16 cellular contexts compared by ENCODE assay signal in the genomic region with DNA sequence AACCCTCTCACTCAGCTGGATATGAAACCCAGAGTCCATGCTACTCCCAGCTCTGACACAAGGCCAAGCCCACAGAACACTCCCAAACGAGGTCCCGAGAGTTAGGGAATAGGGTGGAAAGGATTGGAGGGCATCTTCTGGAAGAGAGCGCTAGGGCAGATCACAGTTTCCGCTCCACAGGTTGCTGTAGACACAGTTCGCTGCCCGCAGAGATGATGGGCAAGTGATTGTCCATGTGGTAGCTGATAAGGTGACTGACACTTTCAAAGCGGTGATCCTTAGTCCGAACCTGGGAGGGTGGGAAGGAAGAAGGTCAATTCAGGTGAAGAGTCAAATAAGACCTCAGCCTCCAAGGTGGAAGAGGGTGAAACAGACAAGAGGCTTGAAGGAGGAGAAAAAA. TPM values are rescaled to one million over a fixed set of nuclear protein-coding genes. Genes with fewer than 3 reads are reported as not detected.
DNase-seq lines count a peak whose midpoint lies in the region; ATAC-seq, FAIRE-seq and TF ChIP-seq lines count a peak whose summit lies in the region.
"Had no signal": no experiment of that assay in that cellular context is flagged by ENCODE, and none has a peak within 500 bp of the region (broad histone marks: within the 10 kb centered on the region; RNA-seq: fewer than 3 reads in every experiment).

No MANE protein-coding gene starts in this region.

- H3K27ac ChIP-seq in HepG2 (ENCODE audit: extremely low read length, insufficient read depth, low read length) (peak overlapping the region; percentile 44), right lobe of liver (no peak overlapping the region), stomach (peak overlapping the region in 3 of 5 donors; percentile 10 to 99 (median 98)), prostate gland (peak overlapping the region in 1 of 2 donors; percentile 99)
- H3K27ac ChIP-seq: C4-2B had no signal

- TF ChIP-seq CTCF in HepG2 (CRISPR knock-in tag; IDR thresholded peaks at IDR 0.05), result no peak
- no peak for TF ChIP-seq CTCF in right lobe of liver (IDR thresholded peaks at IDR 0.05)
- no peak for TF ChIP-seq CTCF in stomach (IDR thresholded peaks at IDR 0.05)
- no peak for TF ChIP-seq CTCF in prostate gland (IDR thresholded peaks at IDR 0.05)

- DNase-seq in HepG2 (ENCODE audit: low spot score), result no peak
- no peak for DNase-seq in right lobe of liver
- no peak for DNase-seq in activated CD4-positive, alpha-beta memory T cell treated with anti-CD3 and anti-CD28 coated beads for 36 hours
- no peak for DNase-seq in immature natural killer cell
- DNase-seq in stomach, result no peak
- no peak for DNase-seq in GM19238 (ENCODE audit: insufficient read length, low spot score)
- DNase-seq in prostate gland (ENCODE audit: low spot score), result no peak
- DNase-seq: activated CD8-positive, alpha-beta memory T cell treated with anti-CD3 and anti-CD28 coated beads for 24 hours; amygdala; dorsolateral prefrontal cortex; NCI-H226; substantia nigra; T1000 had no signal

- peak in 1 of 2 experiments; percentile 9; a peak in 1 of 4 replicates for TF ChIP-seq POLR2A in HepG2 (IDR thresholded peaks at IDR 0.05; ENCODE audit: insufficient read depth in 1 of 2, low read depth in 2 of 2, low read length in 2 of 2)
- no peak for TF ChIP-seq POLR2A in right lobe of liver (IDR thresholded peaks at IDR 0.05)
- TF ChIP-seq POLR2A in stomach (IDR thresholded peaks at IDR 0.05), result no peak
- no peak for TF ChIP-seq POLR2A in prostate gland (IDR thresholded peaks at IDR 0.05)

- no peak for FAIRE-seq in HepG2 (lab: Jason Lieb, UNC)

- no TSS peak for BruUV-seq in HepG2 (replicated peaks; lab: Mats Ljungman, UMichigan)

- intact Hi-C loops in HepG2 (cut with micrococcal nuclease; ENCODE audit: unreplicated experiment), result no loop called here
- intact Hi-C loops in right lobe of liver (cut with DNase I), result no loop called here
- intact Hi-C loops in activated CD4-positive, alpha-beta memory T cell treated with anti-CD3 and anti-CD28 coated beads for 36 hours (cut with micrococcal nuclease), result no loop called here
- intact Hi-C loops in stomach (cut with DNase I; ENCODE audit: low total_unique reads), result loop anchor here (10.0 kb wide), 1 partner anchor 51 kb away; no protein-coding TSS in a partner anchor
- intact Hi-C loops in prostate gland (cut with DNase I), result loop anchor here (5.0 kb wide), 2 partner anchors 34 to 89 kb away; partner anchors contain the start of gene ADAM15

- in situ Hi-C loops in HepG2 (cut with HindIII; ENCODE audit: extremely low pct_ligation_motif_present, low pct_unique_long_range_greater_than_20kb), result loop anchor here (5.0 kb wide), 1 partner anchor 34 kb away; no protein-coding TSS in a partner anchor

- CTCF ChIA-PET in HepG2 (lab: Yijun Ruan, JAX; ENCODE audit: low intra/inter-chr PET ratio, low total read pairs), result interaction anchor here (3.7 kb wide), 1 partner anchor 54 kb away, joined by 24 read pairs; no protein-coding TSS in a partner anchor
- CTCF ChIA-PET in activated CD4-positive, alpha-beta memory T cell treated with anti-CD3 and anti-CD28 coated beads for 36 hours (lab: Charles Lee), result interaction anchor here (1.2 to 4.6 kb wide), 4 partner anchors 10 to 54 kb away, joined by 3 to 17 read pairs (median 7); partner anchors contain the start of genes CKS1B and FLAD1

- peak overlapping the region; percentile 35 for H3K27ac Mint-ChIP-seq in activated CD4-positive, alpha-beta memory T cell treated with anti-CD3 and anti-CD28 coated beads for 36 hours
- H3K27ac Mint-ChIP-seq in immature natural killer cell, result peak overlapping the region in 5 of 6 donors; percentile 11 to 66 (median 35)

- WGBS in HepG2 (ENCODE audit: low lambda C conversion rate), result 94% methylated on average over 8 of the region's 8 CpGs
- WGBS in right lobe of liver (ENCODE audit: insufficient coverage, low coverage, low lambda C conversion rate, missing lambda C conversion rate), result 85% methylated on average over 4 of the region's 8 CpGs
- WGBS in stomach, 5 donors, result 68 to 79% (median 74%) methylated on average over 8 of the region's 8 CpGs
- WGBS in prostate gland, result 77% methylated on average over 8 of the region's 8 CpGs

- H3K9me3 ChIP-seq in HepG2 (ENCODE audit: low read length) (no peaks in the 10 kb centered on the region), right lobe of liver (no peaks in the 10 kb centered on the region), stomach (no peaks in the 10 kb centered on the region), prostate gland (no peaks in the 10 kb centered on the region)

- ATAC-seq in HepG2 (no peak), right lobe of liver (no peak), GM18519 (IDR thresholded peaks at IDR 0.05; ENCODE audit: low FRiP score, unreplicated experiment) (no peak)
- ATAC-seq: right cardiac atrium had no signal

- no peak for TF ChIP-seq EP300 in HepG2 (IDR thresholded peaks at IDR 0.05; ENCODE audit: low read depth in 2 of 2, low read length in 2 of 2)
- TF ChIP-seq EP300 in HepG2 (CRISPR knock-in tag; IDR thresholded peaks at IDR 0.05; ENCODE audit: borderline replicate concordance), result no peak
- no peak for TF ChIP-seq EP300 in stomach (IDR thresholded peaks at IDR 0.05)

- peaks cover 24% of the 10 kb centered on the region for H3K36me3 Mint-ChIP-seq in activated CD4-positive, alpha-beta memory T cell treated with anti-CD3 and anti-CD28 coated beads for 36 hours
- peaks cover 0 to 11% (median 10%) of the 10 kb centered on the region in 3 donors for H3K36me3 Mint-ChIP-seq in immature natural killer cell

- H2AFZ ChIP-seq in HepG2 (ENCODE audit: low read length), result no peak overlapping the region

- POLR2A ChIA-PET in HepG2 (lab: Yijun Ruan, JAX), result interaction anchor here (2.0 to 8.3 kb wide), 2 partner anchors 10 to 20 kb away, joined by 5 to 148 read pairs; partner anchors contain the start of genes CKS1B and SHC1
- POLR2A ChIA-PET in activated CD4-positive, alpha-beta memory T cell treated with anti-CD3 and anti-CD28 coated beads for 36 hours (lab: Charles Lee), result no interaction called here

- H3K27me3 ChIP-seq in HepG2 (ENCODE audit: control insufficient read depth in 1 of 2, insufficient read depth in 2 of 2, low read length in 2 of 2) (no peaks in the 10 kb centered on the region; a peak in 1 of 5 replicates), right lobe of liver (no peaks in the 10 kb centered on the region), stomach (no peaks in the 10 kb centered on the region), prostate gland (replicated peaks; ENCODE audit: insufficient read depth) (no peaks in the 10 kb centered on the region)
- H3K27me3 ChIP-seq: dorsolateral prefrontal cortex had no signal

- H4K20me1 ChIP-seq in HepG2 (ENCODE audit: insufficient read depth, low read length), result no peaks in the 10 kb centered on the region

- no peak overlapping the region for H3K9ac ChIP-seq in HepG2 (ENCODE audit: insufficient read depth, low read depth, low read length)

- peaks cover 53% of the 10 kb centered on the region for H3K4me1 ChIP-seq in HepG2 (ENCODE audit: insufficient read depth, low read length)
- peaks cover 0 to 19% (median 0%) of the 10 kb centered on the region in 4 donors for H3K4me1 ChIP-seq in right lobe of liver
- H3K4me1 ChIP-seq in stomach, result peaks cover 20 to 78% (median 70%) of the 10 kb centered on the region in 4 donors
- peaks cover 16% of the 10 kb centered on the region for H3K4me1 ChIP-seq in prostate gland (replicated peaks)

- no peak overlapping the region for H3K4me3 Mint-ChIP-seq in activated CD4-positive, alpha-beta memory T cell treated with anti-CD3 and anti-CD28 coated beads for 36 hours
- peak overlapping the region in 1 of 5 donors; percentile 42 for H3K4me3 Mint-ChIP-seq in immature natural killer cell

- no peak overlapping the region for H3K4me3 ChIP-seq in HepG2 (replicated peaks in 1 of 3; ENCODE audit: insufficient read depth in 1 of 3, low read depth in 2 of 3, low read length in 3 of 3)
- H3K4me3 ChIP-seq in right lobe of liver, result no peak overlapping the region
- H3K4me3 ChIP-seq in stomach, result no peak overlapping the region
- no peak overlapping the region for H3K4me3 ChIP-seq in prostate gland

- H3K79me2 ChIP-seq in HepG2 (ENCODE audit: insufficient read depth, low read length), result peaks cover 28% of the 10 kb centered on the region

- no peak overlapping the region for H3K4me2 ChIP-seq in HepG2 (ENCODE audit: low read depth, low read length)

- H3K36me3 ChIP-seq in HepG2 (replicated peaks in 1 of 2; ENCODE audit: control insufficient read depth in 1 of 2, insufficient read depth in 2 of 2, low read length in 2 of 2) (peaks cover 26 to 64% of the 10 kb centered on the region in 2 experiments), right lobe of liver (peaks cover 4 to 62% (median 29%) of the 10 kb centered on the region in 4 donors), stomach (peaks cover 46 to 72% (median 71%) of the 10 kb centered on the region in 4 donors), prostate gland (peaks cover 0 to 14% of the 10 kb centered on the region in 2 donors)

- H3K27me3 Mint-ChIP-seq in activated CD4-positive, alpha-beta memory T cell treated with anti-CD3 and anti-CD28 coated beads for 36 hours, result no peaks in the 10 kb centered on the region
- peaks cover 0 to 2% (median 2%) of the 10 kb centered on the region in 3 donors for H3K27me3 Mint-ChIP-seq in immature natural killer cell (ENCODE audit: low read depth in 3 of 3)

- peaks cover 24% of the 10 kb centered on the region for H3K4me1 Mint-ChIP-seq in activated CD4-positive, alpha-beta memory T cell treated with anti-CD3 and anti-CD28 coated beads for 36 hours (ENCODE audit: low read depth)
- H3K4me1 Mint-ChIP-seq in immature natural killer cell, result peaks cover 22 to 30% of the 10 kb centered on the region in 2 donors

- no peaks in the 10 kb centered on the region for H3K9me3 Mint-ChIP-seq in activated CD4-positive, alpha-beta memory T cell treated with anti-CD3 and anti-CD28 coated beads for 36 hours
- H3K9me3 Mint-ChIP-seq in immature natural killer cell, result no peaks in the 10 kb centered on the region

- TF ChIP-seq RAD21 in HepG2 (CRISPR knock-in tag; IDR thresholded peaks at IDR 0.05), result no peak

RNA-seq across cellular contexts. Expression of gene PYGO2, which starts 2.1 kb away (rescaled TPM):
- 20.3 and 21.3 TPM in 2 replicates for total RNA-seq in HepG2 (2016; rRNA removed; fragmentation: Illumina TruSeq; extraction: Trizol)
- 3.2 and 3.5 TPM in 2 replicates for total RNA-seq in HepG2 (2016; cell fraction: cytosol; rRNA removed; fragmentation: Illumina TruSeq; extraction: Trizol; ENCODE audit: low read depth)
- 19.3 and 19.4 TPM in 2 replicates for total RNA-seq in HepG2 (2016; cell fraction: insoluble cytoplasmic fraction; rRNA removed; fragmentation: Illumina TruSeq; extraction: Trizol)
- 14.9 and 16.1 TPM in 2 replicates for total RNA-seq in HepG2 (2016; cell fraction: membrane; rRNA removed; fragmentation: Illumina TruSeq; extraction: Trizol)
- total RNA-seq in HepG2 (2016; cell fraction: nucleus; rRNA removed; fragmentation: Illumina TruSeq; extraction: Trizol), result 10.9 and 15.3 TPM in 2 replicates
- polyA plus RNA-seq in HepG2 (2011; rRNA removed), result 21.8 and 24.3 TPM in 2 replicates
- 16.5 and 18.4 TPM in 2 replicates for polyA plus RNA-seq in HepG2 (2011; cell fraction: cytosol; rRNA removed)
- polyA plus RNA-seq in HepG2 (2011; cell fraction: nucleus; rRNA removed), result 31.3 and 35.1 TPM in 2 replicates
- polyA plus RNA-seq in HepG2 (2012), result 16.9 and 18.8 TPM in 2 replicates
- 3.3 TPM in 2 replicates for polyA plus RNA-seq in HepG2 (2016; cell fraction: cytosol; fragmentation: Illumina TruSeq; extraction: Trizol; ENCODE audit: low read depth)
- polyA plus RNA-seq in HepG2 (2016; cell fraction: insoluble cytoplasmic fraction; fragmentation: Illumina TruSeq; extraction: Trizol; ENCODE audit: low read depth), result 23.0 and 27.3 TPM in 2 replicates
- 11.9 and 12.7 TPM in 2 replicates for polyA plus RNA-seq in HepG2 (2016; cell fraction: membrane; fragmentation: Illumina TruSeq; extraction: Trizol; ENCODE audit: low read depth)
- 25.6 and 27.8 TPM in 2 replicates for polyA plus RNA-seq in HepG2 (2016; cell fraction: nucleus; fragmentation: Illumina TruSeq; extraction: Trizol; ENCODE audit: insufficient read depth, low read depth)
- 20.6 and 39.8 TPM in 2 replicates for polyA minus RNA-seq in HepG2 (2011; rRNA and poly(A)+ RNA removed; ENCODE audit: low replicate concordance)
- polyA minus RNA-seq in HepG2 (2011; cell fraction: cytosol; rRNA and poly(A)+ RNA removed), result 12.1 and 13.1 TPM in 2 replicates
- 11.5 and 15.9 TPM in 2 replicates for polyA minus RNA-seq in HepG2 (2011; cell fraction: nucleus; rRNA and poly(A)+ RNA removed)
- 10 to 100 TPM in 4 of 6 experiments, 1 to 10 TPM in 2; 9.1 to 13.5 (median 10.9) TPM for total RNA-seq in right lobe of liver
- 10 to 100 TPM; 31.5 to 32.4 TPM for total RNA-seq in activated CD4-positive, alpha-beta memory T cell treated with anti-CD3 and anti-CD28 coated beads for 36 hours
- 10 to 100 TPM; 15.0 to 39.1 (median 15.4) TPM for polyA plus RNA-seq in immature natural killer cell
- total RNA-seq in stomach, result 10 to 100 TPM in 4 of 5 donors, 1 to 10 TPM in 1; 8.1 to 75.3 (median 36.2) TPM
- 10 to 100 TPM; 12.2 to 19.8 (median 16.1) TPM for polyA plus RNA-seq in stomach
- 10 to 100 TPM; 44.1 to 44.6 TPM for total RNA-seq in prostate gland

RNA-seq across cellular contexts. Expression of gene SHC1, which starts 6.9 kb away (rescaled TPM):
- total RNA-seq in HepG2 (2016; rRNA removed; fragmentation: Illumina TruSeq; extraction: Trizol) (52.0 and 55.0 TPM in 2 replicates), right lobe of liver (100 to 1,000 TPM in 1 of 6 experiments, 10 to 100 TPM in 5; 44.6 to 108 (median 75.3) TPM), stomach (10 to 100 TPM; 23.2 to 81.1 (median 59.6) TPM), prostate gland (10 to 100 TPM; 85.0 to 97.2 TPM)
- 10.4 and 11.4 TPM in 2 replicates for total RNA-seq in HepG2 (2016; cell fraction: cytosol; rRNA removed; fragmentation: Illumina TruSeq; extraction: Trizol; ENCODE audit: low read depth)
- 43.4 and 62.0 TPM in 2 replicates for total RNA-seq in HepG2 (2016; cell fraction: insoluble cytoplasmic fraction; rRNA removed; fragmentation: Illumina TruSeq; extraction: Trizol)
- 32.4 and 34.5 TPM in 2 replicates for total RNA-seq in HepG2 (2016; cell fraction: membrane; rRNA removed; fragmentation: Illumina TruSeq; extraction: Trizol)
- total RNA-seq in HepG2 (2016; cell fraction: nucleus; rRNA removed; fragmentation: Illumina TruSeq; extraction: Trizol), result 38.5 and 42.7 TPM in 2 replicates
- polyA plus RNA-seq in HepG2 (2011; rRNA removed) (137 and 146 TPM in 2 replicates), immature natural killer cell (10 to 100 TPM; 32.3 to 49.4 (median 42.5) TPM), stomach (10 to 100 TPM; 43.7 to 58.8 (median 56.1) TPM)
- polyA plus RNA-seq in HepG2 (2011; cell fraction: cytosol; rRNA removed), result 58.2 and 72.4 TPM in 2 replicates
- 261 and 328 TPM in 2 replicates for polyA plus RNA-seq in HepG2 (2011; cell fraction: nucleus; rRNA removed)
- 46.9 and 60.8 TPM in 2 replicates for polyA plus RNA-seq in HepG2 (2012)
- polyA plus RNA-seq in HepG2 (2016; cell fraction: cytosol; fragmentation: Illumina TruSeq; extraction: Trizol; ENCODE audit: low read depth), result 13.4 and 13.5 TPM in 2 replicates
- polyA plus RNA-seq in HepG2 (2016; cell fraction: insoluble cytoplasmic fraction; fragmentation: Illumina TruSeq; extraction: Trizol; ENCODE audit: low read depth), result 59.8 and 73.1 TPM in 2 replicates
- polyA plus RNA-seq in HepG2 (2016; cell fraction: membrane; fragmentation: Illumina TruSeq; extraction: Trizol; ENCODE audit: low read depth), result 34.6 and 37.7 TPM in 2 replicates
- polyA plus RNA-seq in HepG2 (2016; cell fraction: nucleus; fragmentation: Illumina TruSeq; extraction: Trizol; ENCODE audit: insufficient read depth, low read depth), result 141 and 171 TPM in 2 replicates
- polyA minus RNA-seq in HepG2 (2011; rRNA and poly(A)+ RNA removed; ENCODE audit: low replicate concordance), result 119 and 193 TPM in 2 replicates
- 49.8 and 52.4 TPM in 2 replicates for polyA minus RNA-seq in HepG2 (2011; cell fraction: cytosol; rRNA and poly(A)+ RNA removed)
- 37.5 and 41.5 TPM in 2 replicates for polyA minus RNA-seq in HepG2 (2011; cell fraction: nucleus; rRNA and poly(A)+ RNA removed)
- 10 to 100 TPM; 43.4 to 46.5 TPM for total RNA-seq in activated CD4-positive, alpha-beta memory T cell treated with anti-CD3 and anti-CD28 coated beads for 36 hours

RNA-seq across cellular contexts. Expression of gene PBXIP1, which starts 7.7 kb away (rescaled TPM):
- total RNA-seq in HepG2 (2016; rRNA removed; fragmentation: Illumina TruSeq; extraction: Trizol), result 7.3 and 16.3 TPM in 2 replicates
- total RNA-seq in HepG2 (2016; cell fraction: cytosol; rRNA removed; fragmentation: Illumina TruSeq; extraction: Trizol; ENCODE audit: low read depth), result 2.0 and 2.1 TPM in 2 replicates
- 5.9 and 16.8 TPM in 2 replicates for total RNA-seq in HepG2 (2016; cell fraction: insoluble cytoplasmic fraction; rRNA removed; fragmentation: Illumina TruSeq; extraction: Trizol)
- 2.1 and 2.2 TPM in 2 replicates for total RNA-seq in HepG2 (2016; cell fraction: membrane; rRNA removed; fragmentation: Illumina TruSeq; extraction: Trizol)
- 16.4 and 17.3 TPM in 2 replicates for total RNA-seq in HepG2 (2016; cell fraction: nucleus; rRNA removed; fragmentation: Illumina TruSeq; extraction: Trizol)
- polyA plus RNA-seq in HepG2 (2011; rRNA removed), result 31.9 and 40.0 TPM in 2 replicates
- polyA plus RNA-seq in HepG2 (2011; cell fraction: cytosol; rRNA removed), result 30.4 and 31.5 TPM in 2 replicates
- 31.2 and 36.7 TPM in 2 replicates for polyA plus RNA-seq in HepG2 (2011; cell fraction: nucleus; rRNA removed)
- polyA plus RNA-seq in HepG2 (2012), result 17.1 and 23.1 TPM in 2 replicates
- 0.68 and 0.86 TPM in 2 replicates for polyA plus RNA-seq in HepG2 (2016; cell fraction: cytosol; fragmentation: Illumina TruSeq; extraction: Trizol; ENCODE audit: low read depth)
- polyA plus RNA-seq in HepG2 (2016; cell fraction: insoluble cytoplasmic fraction; fragmentation: Illumina TruSeq; extraction: Trizol; ENCODE audit: low read depth), result 5.1 and 5.5 TPM in 2 replicates
- polyA plus RNA-seq in HepG2 (2016; cell fraction: membrane; fragmentation: Illumina TruSeq; extraction: Trizol; ENCODE audit: low read depth), result 1.1 and 1.3 TPM in 2 replicates
- polyA plus RNA-seq in HepG2 (2016; cell fraction: nucleus; fragmentation: Illumina TruSeq; extraction: Trizol; ENCODE audit: insufficient read depth, low read depth), result 22.7 and 24.2 TPM in 2 replicates
- 25.2 and 29.8 TPM in 2 replicates for polyA minus RNA-seq in HepG2 (2011; rRNA and poly(A)+ RNA removed; ENCODE audit: low replicate concordance)
- 12.7 and 15.3 TPM in 2 replicates for polyA minus RNA-seq in HepG2 (2011; cell fraction: cytosol; rRNA and poly(A)+ RNA removed)
- polyA minus RNA-seq in HepG2 (2011; cell fraction: nucleus; rRNA and poly(A)+ RNA removed), result 12.6 and 15.4 TPM in 2 replicates
- total RNA-seq in right lobe of liver, result 10 to 100 TPM; 16.7 to 25.9 (median 19.1) TPM
- total RNA-seq in activated CD4-positive, alpha-beta memory T cell treated with anti-CD3 and anti-CD28 coated beads for 36 hours, result 10 to 100 TPM; 55.9 to 57.3 TPM
- polyA plus RNA-seq in immature natural killer cell, result 100 to 1,000 TPM in 1 of 3 donors, 10 to 100 TPM in 2; 45.1 to 117 (median 94.6) TPM
- 100 to 1,000 TPM in 1 of 5 donors, 10 to 100 TPM in 4; 66.5 to 123 (median 81.1) TPM for total RNA-seq in stomach
- 10 to 100 TPM; 19.7 to 59.0 (median 33.4) TPM for polyA plus RNA-seq in stomach
- 100 to 1,000 TPM; 113 to 140 TPM for total RNA-seq in prostate gland

RNA-seq across cellular contexts. Expression of gene CKS1B, which starts 10.8 kb away (rescaled TPM):
- total RNA-seq in HepG2 (2016; rRNA removed; fragmentation: Illumina TruSeq; extraction: Trizol), result 217 and 268 TPM in 2 replicates
- 95.8 and 111 TPM in 2 replicates for total RNA-seq in HepG2 (2016; cell fraction: cytosol; rRNA removed; fragmentation: Illumina TruSeq; extraction: Trizol; ENCODE audit: low read depth)
- 219 and 283 TPM in 2 replicates for total RNA-seq in HepG2 (2016; cell fraction: insoluble cytoplasmic fraction; rRNA removed; fragmentation: Illumina TruSeq; extraction: Trizol)
- 160 and 171 TPM in 2 replicates for total RNA-seq in HepG2 (2016; cell fraction: membrane; rRNA removed; fragmentation: Illumina TruSeq; extraction: Trizol)
- total RNA-seq in HepG2 (2016; cell fraction: nucleus; rRNA removed; fragmentation: Illumina TruSeq; extraction: Trizol), result 75.7 and 82.8 TPM in 2 replicates
- 122 and 222 TPM in 2 replicates for polyA plus RNA-seq in HepG2 (2011; rRNA removed)
- 141 and 184 TPM in 2 replicates for polyA plus RNA-seq in HepG2 (2011; cell fraction: cytosol; rRNA removed)
- polyA plus RNA-seq in HepG2 (2011; cell fraction: nucleus; rRNA removed), result 54.7 and 67.5 TPM in 2 replicates
- polyA plus RNA-seq in HepG2 (2012), result 103 and 128 TPM in 2 replicates
- 98.3 and 114 TPM in 2 replicates for polyA plus RNA-seq in HepG2 (2016; cell fraction: cytosol; fragmentation: Illumina TruSeq; extraction: Trizol; ENCODE audit: low read depth)
- 306 and 328 TPM in 2 replicates for polyA plus RNA-seq in HepG2 (2016; cell fraction: insoluble cytoplasmic fraction; fragmentation: Illumina TruSeq; extraction: Trizol; ENCODE audit: low read depth)
- polyA plus RNA-seq in HepG2 (2016; cell fraction: membrane; fragmentation: Illumina TruSeq; extraction: Trizol; ENCODE audit: low read depth), result 149 and 155 TPM in 2 replicates
- polyA plus RNA-seq in HepG2 (2016; cell fraction: nucleus; fragmentation: Illumina TruSeq; extraction: Trizol; ENCODE audit: insufficient read depth, low read depth), result 139 and 158 TPM in 2 replicates
- polyA minus RNA-seq in HepG2 (2011; rRNA and poly(A)+ RNA removed; ENCODE audit: low replicate concordance), result 89.2 and 369 TPM in 2 replicates
- 31.4 and 39.6 TPM in 2 replicates for polyA minus RNA-seq in HepG2 (2011; cell fraction: cytosol; rRNA and poly(A)+ RNA removed)
- 20.0 and 31.2 TPM in 2 replicates for polyA minus RNA-seq in HepG2 (2011; cell fraction: nucleus; rRNA and poly(A)+ RNA removed)
- total RNA-seq in right lobe of liver, result 10 to 100 TPM; 14.9 to 51.7 (median 23.1) TPM
- 100 to 1,000 TPM; 197 to 205 TPM for total RNA-seq in activated CD4-positive, alpha-beta memory T cell treated with anti-CD3 and anti-CD28 coated beads for 36 hours
- polyA plus RNA-seq in immature natural killer cell, result 10 to 100 TPM; 59.5 to 82.7 (median 67.5) TPM
- 10 to 100 TPM in 2 of 5 donors, 1 to 10 TPM in 3; 4.7 to 36.1 (median 5.2) TPM for total RNA-seq in stomach
- 10 to 100 TPM; 40.9 to 73.3 (median 63.9) TPM for polyA plus RNA-seq in stomach
- 10 to 100 TPM; 33.5 to 47.5 TPM for total RNA-seq in prostate gland

RNA-seq across cellular contexts. Expression of gene FLAD1, which starts 19.5 kb away (rescaled TPM):
- total RNA-seq in HepG2 (2016; rRNA removed; fragmentation: Illumina TruSeq; extraction: Trizol), result 32.8 and 32.9 TPM in 2 replicates
- total RNA-seq in HepG2 (2016; cell fraction: cytosol; rRNA removed; fragmentation: Illumina TruSeq; extraction: Trizol; ENCODE audit: low read depth), result 21.5 and 22.7 TPM in 2 replicates
- 29.0 and 37.1 TPM in 2 replicates for total RNA-seq in HepG2 (2016; cell fraction: insoluble cytoplasmic fraction; rRNA removed; fragmentation: Illumina TruSeq; extraction: Trizol)
- total RNA-seq in HepG2 (2016; cell fraction: membrane; rRNA removed; fragmentation: Illumina TruSeq; extraction: Trizol), result 23.4 and 27.9 TPM in 2 replicates
- 37.9 and 38.9 TPM in 2 replicates for total RNA-seq in HepG2 (2016; cell fraction: nucleus; rRNA removed; fragmentation: Illumina TruSeq; extraction: Trizol)
- 25.9 and 30.3 TPM in 2 replicates for polyA plus RNA-seq in HepG2 (2011; rRNA removed)
- 16.4 and 22.8 TPM in 2 replicates for polyA plus RNA-seq in HepG2 (2011; cell fraction: cytosol; rRNA removed)
- 84.3 and 94.4 TPM in 2 replicates for polyA plus RNA-seq in HepG2 (2011; cell fraction: nucleus; rRNA removed)
- 15.3 and 18.2 TPM in 2 replicates for polyA plus RNA-seq in HepG2 (2012)
- polyA plus RNA-seq in HepG2 (2016; cell fraction: cytosol; fragmentation: Illumina TruSeq; extraction: Trizol; ENCODE audit: low read depth), result 17.3 and 18.3 TPM in 2 replicates
- polyA plus RNA-seq in HepG2 (2016; cell fraction: insoluble cytoplasmic fraction; fragmentation: Illumina TruSeq; extraction: Trizol; ENCODE audit: low read depth), result 28.5 and 31.1 TPM in 2 replicates
- 17.7 and 19.3 TPM in 2 replicates for polyA plus RNA-seq in HepG2 (2016; cell fraction: membrane; fragmentation: Illumina TruSeq; extraction: Trizol; ENCODE audit: low read depth)
- 64.3 and 72.6 TPM in 2 replicates for polyA plus RNA-seq in HepG2 (2016; cell fraction: nucleus; fragmentation: Illumina TruSeq; extraction: Trizol; ENCODE audit: insufficient read depth, low read depth)
- 34.0 and 163 TPM in 2 replicates for polyA minus RNA-seq in HepG2 (2011; rRNA and poly(A)+ RNA removed; ENCODE audit: low replicate concordance)
- 7.6 and 9.5 TPM in 2 replicates for polyA minus RNA-seq in HepG2 (2011; cell fraction: cytosol; rRNA and poly(A)+ RNA removed)
- polyA minus RNA-seq in HepG2 (2011; cell fraction: nucleus; rRNA and poly(A)+ RNA removed), result 15.7 and 16.8 TPM in 2 replicates
- total RNA-seq in right lobe of liver, result 10 to 100 TPM; 18.3 to 33.1 (median 24.6) TPM
- total RNA-seq in activated CD4-positive, alpha-beta memory T cell treated with anti-CD3 and anti-CD28 coated beads for 36 hours, result 10 to 100 TPM; 45.4 to 49.4 TPM
- 10 to 100 TPM; 40.9 to 99.7 (median 41.7) TPM for polyA plus RNA-seq in immature natural killer cell
- total RNA-seq in stomach, result 10 to 100 TPM; 14.1 to 76.5 (median 54.8) TPM
- polyA plus RNA-seq in stomach, result 10 to 100 TPM; 31.4 to 43.8 (median 40.4) TPM
- 10 to 100 TPM; 31.5 to 35.3 TPM for total RNA-seq in prostate gland

Comparison
In these comparisons a context has a peak if more than half of its experiments do, and no peak if none do; other contexts are left out.
1. H3K27ac ChIP-seq: peak in HepG2 (single experiment) and stomach (3 of 5); none in right lobe of liver (0 of 3).
2. intact Hi-C loops: an anchor here in stomach (10.0 kb wide) and prostate gland (5.0 kb wide); none called in HepG2, right lobe of liver and activated CD4-positive, alpha-beta memory T cell treated with anti-CD3 and anti-CD28 coated beads for 36 hours.